15 cellular contexts compared by ENCODE assay signal in the genomic region with DNA sequence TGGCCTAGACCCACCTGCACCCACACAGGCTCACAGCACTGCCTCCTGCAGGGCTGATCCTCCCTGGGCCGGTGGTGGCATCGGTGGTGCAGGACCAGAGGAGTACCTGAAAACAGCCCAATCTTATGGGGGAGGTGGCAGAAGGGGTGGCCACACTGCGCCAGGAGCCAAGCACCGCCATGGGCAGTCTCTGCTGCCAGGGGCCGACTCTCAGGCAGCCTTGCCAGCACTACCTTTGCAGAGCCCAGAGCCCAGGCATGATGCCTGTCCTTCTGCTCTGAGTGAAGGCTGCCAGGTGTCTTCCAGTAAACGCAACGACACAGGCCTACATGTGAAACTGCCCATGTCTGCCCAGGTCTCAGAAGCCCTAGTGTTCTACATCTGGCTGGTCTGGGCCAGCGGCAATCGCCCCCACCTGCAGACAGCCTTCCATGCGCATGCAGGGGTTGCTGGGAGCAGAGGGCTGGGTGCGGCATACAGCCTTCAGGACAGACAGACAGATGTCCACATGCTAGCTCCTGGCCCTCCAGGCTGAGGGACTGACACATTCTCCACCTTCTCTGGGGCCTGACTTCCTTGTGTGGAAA. TPM values are rescaled to one million over a fixed set of nuclear protein-coding genes. Genes with fewer than 3 reads are reported as not detected.
DNase-seq lines count a peak whose midpoint lies in the region; ATAC-seq, FAIRE-seq and TF ChIP-seq lines count a peak whose summit lies in the region.
"Had no signal": no experiment of that assay in that cellular context is flagged by ENCODE, and none has a peak within 500 bp of the region (broad histone marks: within the 10 kb centered on the region; RNA-seq: fewer than 3 reads in every experiment).

No MANE protein-coding gene starts in this region.

- peaks cover 69% of the 10 kb centered on the region for H3K4me1 Mint-ChIP-seq in osteocyte (ENCODE audit: unreplicated experiment)

- no peak overlapping the region for H3K4me2 ChIP-seq in H1 (ENCODE audit: insufficient read depth in 1 of 2, low read depth in 2 of 2, low read length in 2 of 2)

- H3K23ac ChIP-seq in H1 (ENCODE audit: insufficient read length), result no peak overlapping the region

- H3K4ac ChIP-seq in H1 (replicated peaks; ENCODE audit: insufficient read length, low read depth, low read length), result no peak overlapping the region

- no peak overlapping the region for H3K27ac Mint-ChIP-seq in osteocyte (ENCODE audit: unreplicated experiment)

- H3K9ac ChIP-seq in H1 (replicated peaks in 1 of 4; ENCODE audit: extremely low read depth in 1 of 4, low read depth in 3 of 4, low read length in 3 of 4), result no peak overlapping the region

- TF ChIP-seq CTCF in H1 (IDR thresholded peaks at IDR 0.05; ENCODE audit: control extremely low read depth in 1 of 3, insufficient read depth in 1 of 3, low read depth in 1 of 3, low read length in 3 of 3) (no peak), osteocyte (IDR thresholded peaks at IDR 0.05) (no peak)

- 90% methylated on average over 11 of the region's 11 CpGs; no CpG with 5 or more reads in 1 of the 2 experiments for WGBS in H1 (ENCODE audit: extremely low coverage in 1 of 2, insufficient coverage in 1 of 2, insufficient read length in 1 of 2, insufficient replicate concordance in 2 of 2, low coverage in 1 of 2, low lambda C conversion rate in 2 of 2, missing lambda C conversion rate in 1 of 2), 2 experiments

- H3K14ac ChIP-seq in H1 (ENCODE audit: insufficient read length), result no peak overlapping the region

- H2BK20ac ChIP-seq in H1 (ENCODE audit: low read length), result no peak overlapping the region

- peaks cover 0 to 14% (median 0%) of the 10 kb centered on the region in 4 experiments; a peak in 2 of 8 replicates for H3K36me3 ChIP-seq in H1 (ENCODE audit: control insufficient read depth in 2 of 4, insufficient read depth in 4 of 4, low read length in 3 of 4)
- H3K36me3 ChIP-seq: neutrophil, transverse colon had no signal

- H2AK5ac ChIP-seq in H1 (ENCODE audit: low read depth, low read length), result no peak overlapping the region

- no peak overlapping the region for H2BK15ac ChIP-seq in H1 (ENCODE audit: low read length)

- peaks cover 86 to 100% of the 10 kb centered on the region in 2 experiments for H3K79me2 ChIP-seq in H1 (ENCODE audit: control insufficient read depth in 1 of 2, insufficient read depth in 2 of 2, low read length in 2 of 2)

- H2BK5ac ChIP-seq in H1 (ENCODE audit: low read depth, low read length), result 0 out of 2 replicates have a peak overlapping the region, but pooled peaks have one; percentile 49

- no peak for TF ChIP-seq RAD21 in H1 (IDR thresholded peaks at IDR 0.05 in 1 of 2, conservative IDR thresholded peaks at IDR 0.05 in 1 of 2; ENCODE audit: low read depth in 2 of 2, low read length in 2 of 2)

- H4K91ac ChIP-seq in H1 (replicated peaks; ENCODE audit: insufficient read length, low read length), result no peak overlapping the region

- H3K56ac ChIP-seq in H1 (replicated peaks; ENCODE audit: insufficient read length, low read depth, low read length), result no peak overlapping the region

- no peak for TF ChIP-seq EP300 in H1 (IDR thresholded peaks at IDR 0.05; ENCODE audit: borderline replicate concordance in 1 of 2, low read depth in 2 of 2, low read length in 2 of 2)

- POLR2A ChIA-PET in H1 (lab: Charles Lee; ENCODE audit: partially characterized antibody), result no interaction called here

- peaks cover 75 to 91% of the 10 kb centered on the region in 2 experiments for H4K20me1 ChIP-seq in H1 (replicated peaks in 1 of 2; ENCODE audit: control insufficient read depth in 1 of 2, insufficient read depth in 2 of 2, low read length in 2 of 2)

- no peak overlapping the region for H2BK12ac ChIP-seq in H1 (ENCODE audit: low read depth, low read length)

- no peak for TF ChIP-seq POLR2A in GM12892 (IDR thresholded peaks at IDR 0.05; ENCODE audit: low read depth, low read length)
- TF ChIP-seq POLR2A in H1 (IDR thresholded peaks at IDR 0.05; ENCODE audit: control extremely low read depth in 1 of 2, low read depth in 2 of 2, low read length in 2 of 2), result no peak

- peaks cover 3% of the 10 kb centered on the region; the same call in 1 of the 2 replicates for H3K23me2 ChIP-seq in H1 (ENCODE audit: low read depth, low read length)

- H3K27me3 Mint-ChIP-seq in osteocyte (ENCODE audit: unreplicated experiment), result no peaks in the 10 kb centered on the region

- H3K9me3 Mint-ChIP-seq in osteocyte (ENCODE audit: unreplicated experiment), result no peaks in the 10 kb centered on the region

- no peak overlapping the region for H2AFZ ChIP-seq in H1 (ENCODE audit: low read length)

- no peak overlapping the region for H3K18ac ChIP-seq in H1 (ENCODE audit: extremely low read depth, low read length)

- DNase-seq in activated CD4-positive, alpha-beta T cell treated with anti-CD3 and anti-CD28 coated beads for 48 hours, result peak; percentile 1
- DNase-seq in activated CD4-positive, alpha-beta T cell treated with anti-CD3 and anti-CD28 coated beads, Interleukin-2, amount 50 U/mL, for 4 hours, result no peak
- DNase-seq in GM12892 (ENCODE audit: insufficient read length), result peak; percentile 8
- DNase-seq in H1 (ENCODE audit: low read depth in 1 of 2, low spot score in 2 of 2), result peak in 1 of 2 experiments; percentile 44
- peak; percentile 79 for DNase-seq in osteocyte (ENCODE audit: extremely low spot score, unreplicated experiment)
- DNase-seq in dermis blood vessel endothelial cell, result no peak
- DNase-seq: erythroblast; NCI-H2081 treated with DMSO at 0.1 percent for 48 hours; NK-92 treated with Interleukin-12 subunit alpha and Interleukin-12 subunit beta, amount 100 ng/mL, for 24 hours; transverse colon had no signal

- no peak for ATAC-seq in GM21717 (IDR thresholded peaks at IDR 0.05; ENCODE audit: unreplicated experiment)
- ATAC-seq in GM21528 (IDR thresholded peaks at IDR 0.05; ENCODE audit: low FRiP score, unreplicated experiment), result no peak

- H4K8ac ChIP-seq in H1 (ENCODE audit: extremely low read depth, insufficient read depth, low read length), result peak overlapping the region; percentile 69; the same call in 1 of the 2 replicates

- H3K4me1 ChIP-seq in H1 (replicated peaks in 1 of 4; ENCODE audit: control insufficient read depth in 3 of 4, insufficient read depth in 4 of 4, low read length in 3 of 4), result peaks cover 4 to 42% (median 19%) of the 10 kb centered on the region in 4 experiments

- no peak overlapping the region for H3K4me3 ChIP-seq in H1 (ENCODE audit: extremely low read depth in 1 of 4, insufficient read depth in 2 of 4, low read depth in 3 of 4, low read length in 4 of 4)
- H3K4me3 ChIP-seq: lung, transverse colon had no signal

- no peak overlapping the region for H3K4me3 Mint-ChIP-seq in osteocyte (ENCODE audit: unreplicated experiment)

- CTCF ChIA-PET in H1 (lab: Charles Lee; ENCODE audit: partially characterized antibody), result no interaction called here

- no peak overlapping the region for H2BK120ac ChIP-seq in H1 (replicated peaks; ENCODE audit: low read depth, low read length)

- H3K79me1 ChIP-seq in H1 (ENCODE audit: low read depth, low read length), result peaks cover 69% of the 10 kb centered on the region

- H3K36me3 Mint-ChIP-seq in osteocyte (ENCODE audit: unreplicated experiment), result peaks cover 7% of the 10 kb centered on the region

- no peaks in the 10 kb centered on the region for H3K9me3 ChIP-seq in H1 (ENCODE audit: insufficient read depth in 2 of 2, low read depth in 1 of 2, low read length in 1 of 2)
- H3K9me3 ChIP-seq: neutrophil, transverse colon had no signal

- FAIRE-seq in GM12892 (lab: Jason Lieb, UNC) (no peak), H1 (lab: Jason Lieb, UNC) (no peak)
- FAIRE-seq: D721Med had no signal

- no peaks in the 10 kb centered on the region for H3K27me3 ChIP-seq in H1 (replicated peaks in 1 of 4; ENCODE audit: control insufficient read depth in 3 of 4, extremely low read depth in 1 of 4, insufficient read depth in 3 of 4, low read length in 3 of 4)
- H3K27me3 ChIP-seq: transverse colon had no signal

- no peak overlapping the region for H3K27ac ChIP-seq in H1 (ENCODE audit: low read depth, low read length)
- H3K27ac ChIP-seq: neutrophil, transverse colon had no signal

- H4K5ac ChIP-seq in H1 (ENCODE audit: insufficient read length, low read depth, low read length), result no peak overlapping the region

TF ChIP-seq in H1, 55 proteins besides CTCF, POLR2A, EP300 and RAD21 (continues in another document):
- TF ChIP-seq POLR2AphosphoS5 (IDR thresholded peaks at IDR 0.05; ENCODE audit: low read depth, low read length), result no peak
- no peak for TF ChIP-seq SIRT6 (IDR thresholded peaks at IDR 0.05; ENCODE audit: low read length)
- no peak for TF ChIP-seq RNF2 (IDR thresholded peaks at IDR 0.05; ENCODE audit: borderline replicate concordance, low read depth, low read length, missing control alignments, poor library complexity, severe bottlenecking)
- TF ChIP-seq, protein P1, sequence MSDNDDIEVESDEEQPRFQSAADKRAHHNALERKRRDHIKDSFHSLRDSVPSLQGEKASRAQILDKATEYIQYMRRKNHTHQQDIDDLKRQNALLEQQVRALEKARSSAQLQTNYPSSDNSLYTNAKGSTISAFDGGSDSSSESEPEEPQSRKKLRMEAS (IDR thresholded peaks at IDR 0.05), result no peak
- TF ChIP-seq KDM5A (IDR thresholded peaks at IDR 0.05; ENCODE audit: low read length), result no peak
- TF ChIP-seq, protein P2, sequence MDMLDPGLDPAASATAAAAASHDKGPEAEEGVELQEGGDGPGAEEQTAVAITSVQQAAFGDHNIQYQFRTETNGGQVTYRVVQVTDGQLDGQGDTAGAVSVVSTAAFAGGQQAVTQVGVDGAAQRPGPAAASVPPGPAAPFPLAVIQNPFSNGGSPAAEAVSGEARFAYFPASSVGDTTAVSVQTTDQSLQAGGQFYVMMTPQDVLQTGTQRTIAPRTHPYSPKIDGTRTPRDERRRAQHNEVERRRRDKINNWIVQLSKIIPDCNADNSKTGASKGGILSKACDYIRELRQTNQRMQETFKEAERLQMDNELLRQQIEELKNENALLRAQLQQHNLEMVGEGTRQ (IDR thresholded peaks at IDR 0.05; ENCODE audit: low read length), result no peak
- TF ChIP-seq KDM1A (IDR thresholded peaks at IDR 0.05; ENCODE audit: borderline replicate concordance, low read length), result no peak

RNA-seq across cellular contexts. Expression of a gene that starts 6.8 kb away (rescaled TPM):
- 3.3 TPM for polyA plus RNA-seq in GM12892 (2012; ENCODE audit: missing spikeins)
- total RNA-seq in H1 (2021; fragmentation: NEBNext Ultra II Directional; extraction: Animal tissue kit (Norgen Biotek cat#: 25700)), result 72.8 and 74.6 TPM in 2 replicates
- polyA plus RNA-seq in H1 (2011; rRNA removed), result 37.4 and 61.3 TPM in 2 replicates
- polyA plus RNA-seq in H1 (2011; cell fraction: cytosol; rRNA removed), result 37.9 TPM
- 51.0 TPM for polyA plus RNA-seq in H1 (2011; cell fraction: nucleus; rRNA removed)
- polyA plus RNA-seq in H1 (2012, experiment 1 of 2), result 44.2 to 60.1 TPM (median 56.3 TPM) in 4 replicates
- 57.3 TPM for polyA plus RNA-seq in H1 (2012, experiment 2 of 2)
- polyA plus RNA-seq in H1 (2013, experiment 1 of 2), result 41.0 TPM
- polyA plus RNA-seq in H1 (2013, experiment 2 of 2), result 45.1 TPM
- 26.9 and 34.9 TPM in 2 replicates for polyA minus RNA-seq in H1 (2011; rRNA and poly(A)+ RNA removed)
- 49.1 TPM for polyA minus RNA-seq in H1 (2011; cell fraction: cytosol; rRNA and poly(A)+ RNA removed)
- 74.6 TPM for polyA minus RNA-seq in H1 (2011; cell fraction: nucleus; rRNA and poly(A)+ RNA removed)
- 42.6 and 43.0 TPM in 2 replicates for total RNA-seq in osteocyte
- 20.2 and 27.1 TPM in 2 replicates for total RNA-seq in dermis blood vessel endothelial cell

Comparison
In these comparisons a context has a peak if more than half of its experiments do, and no peak if none do; other contexts are left out.
1. DNase-seq: peak in activated CD4-positive, alpha-beta T cell treated with anti-CD3 and anti-CD28 coated beads for 48 hours (single experiment), GM12892 (single experiment) and osteocyte (single experiment); none in activated CD4-positive, alpha-beta T cell treated with anti-CD3 and anti-CD28 coated beads, Interleukin-2, amount 50 U/mL, for 4 hours (0 of 2) and dermis blood vessel endothelial cell (single experiment).